ENCODE assay signal across 8 cellular contexts in genomic region chr16:589658-590159, GRCh38. TPM values are rescaled to one million over a fixed set of nuclear protein-coding genes. Genes with fewer than 3 reads are reported as not detected.
DNase-seq lines count a peak whose midpoint lies in the region; ATAC-seq and TF ChIP-seq lines count a peak whose summit lies in the region.

TSS of gene RAB40C (plus strand) at chr16:590066. CDS start at chr16:590292, 226 bp downstream.

- H3K4me1 Mint-ChIP-seq in activated T-cell treated with anti-CD3 and anti-CD28 coated beads, Interleukin-2, amount 50 U/mL, for 4 hours (ENCODE audit: low read depth), result peaks cover 28% of the 10 kb centered on the region

- H3K4me3 ChIP-seq in PC-9 (peak within 1 kb of the TSS; percentile 81), esophagus (ENCODE audit: low read depth in 1 of 2, low read length in 2 of 2) (peak within 1 kb of the TSS; percentile 74 to 94), muscle layer of colon (ENCODE audit: low read depth in 1 of 2, low read length in 2 of 2) (peak within 1 kb of the TSS; percentile 87 to 92)

- peaks cover 3% of the 10 kb centered on the region for H3K36me3 Mint-ChIP-seq in activated T-cell treated with anti-CD3 and anti-CD28 coated beads, Interleukin-2, amount 50 U/mL, for 4 hours (ENCODE audit: insufficient read depth)

- 0 to 1% methylated on average over 34 to 61 of the region's 61 CpGs for WGBS in esophagus, 2 donors

- peak within 1 kb of the TSS; percentile 88 for H3K4me3 Mint-ChIP-seq in activated T-cell treated with anti-CD3 and anti-CD28 coated beads, Interleukin-2, amount 50 U/mL, for 4 hours

- H3K4me2 ChIP-seq in PC-9, result peak within 1 kb of the TSS; percentile 99

- CTCF ChIA-PET in PC-9 (lab: Charles Lee), result no interaction called here

- H3K27ac ChIP-seq in PC-9 (peak within 1 kb of the TSS; percentile 78), esophagus (ENCODE audit: low read depth in 2 of 2, low read length in 1 of 2) (peak within 1 kb of the TSS; percentile 98 to 99), muscle layer of colon (ENCODE audit: low read depth, low read length) (peak within 1 kb of the TSS; percentile 84)

- peak; percentile 75 for ATAC-seq in GM21737 (IDR thresholded peaks at IDR 0.05; ENCODE audit: unreplicated experiment)
- peak; percentile 81 to 83 for ATAC-seq in activated T-cell treated with anti-CD3 and anti-CD28 coated beads, Interleukin-2, amount 50 U/mL, for 4 hours

- H3K9ac ChIP-seq in muscle layer of colon (ENCODE audit: low read length), result peak within 1 kb of the TSS; percentile 65

- no peaks in the 10 kb centered on the region for H3K9me2 ChIP-seq in PC-9 (ENCODE audit: insufficient read depth)

- peaks cover 54% of the 10 kb centered on the region for H3K79me2 ChIP-seq in PC-9 (ENCODE audit: low read depth)

- peaks cover 46% of the 10 kb centered on the region for H3K4me1 ChIP-seq in PC-9 (replicated peaks; ENCODE audit: insufficient read depth)
- peaks cover 5 to 44% of the 10 kb centered on the region in 2 donors for H3K4me1 ChIP-seq in esophagus (ENCODE audit: control insufficient read depth in 2 of 2, insufficient read depth in 2 of 2, low read length in 1 of 2)
- peaks cover 27% of the 10 kb centered on the region for H3K4me1 ChIP-seq in muscle layer of colon (ENCODE audit: insufficient read depth, low read length)

- intact Hi-C loops in PC-9 (cut with micrococcal nuclease; ENCODE audit: unreplicated experiment), result loop anchor here (2.0 kb wide), 1 partner anchor 55 kb away; no protein-coding TSS in a partner anchor

- DNase-seq in DMS79 (lab: John Stamatoyannopoulos, UW) (peak; percentile 92), KG1 (lab: John Stamatoyannopoulos, UW) (peak; percentile 97), PC-9 (peak; percentile 88 to 99)
- DNase-seq in activated T-cell treated with anti-CD3 and anti-CD28 coated beads, Interleukin-2, amount 50 U/mL, for 4 hours, result peak; percentile 99
- peak; percentile 97 for DNase-seq in stimulated activated CD8-positive, alpha-beta memory T cell treated with anti-CD3 and anti-CD28 coated beads, Interleukin-7, amount 100 ng/mL, for 1 hour (ENCODE audit: low read depth in 2 of 2)

- POLR2A ChIA-PET in PC-9 (lab: Charles Lee; ENCODE audit: unreplicated experiment), result interaction anchor here (0.5 to 0.7 kb wide), 2 partner anchors 32 to 94 kb away, joined by 4 to 6 read pairs; no protein-coding TSS in a partner anchor

- BruUV-seq in PC-9 (replicated peaks; lab: Mats Ljungman, UMichigan), result no TSS peak

- peak within 1 kb of the TSS; percentile 80 for H2AFZ ChIP-seq in PC-9

- H3K9me3 ChIP-seq in PC-9 (ENCODE audit: insufficient read depth, low read depth), result no peaks in the 10 kb centered on the region
- H3K9me3 ChIP-seq in esophagus (ENCODE audit: control insufficient read depth in 2 of 2, insufficient read depth in 1 of 2, low read depth in 1 of 2, low read length in 1 of 2), result no peaks in the 10 kb centered on the region
- no peaks in the 10 kb centered on the region for H3K9me3 ChIP-seq in muscle layer of colon (ENCODE audit: low read length)

- H3K27me3 Mint-ChIP-seq in activated T-cell treated with anti-CD3 and anti-CD28 coated beads, Interleukin-2, amount 50 U/mL, for 4 hours (ENCODE audit: low read depth), result no peaks in the 10 kb centered on the region

- H3F3A ChIP-seq in PC-9 (ENCODE audit: insufficient read depth, low read depth), result peaks cover 35% of the 10 kb centered on the region

- no peak; the same call in 1 of the 2 replicates for TF ChIP-seq CTCF in PC-9 (conservative IDR thresholded peaks at IDR 0.05)

- peaks cover 32% of the 10 kb centered on the region for H4K20me1 ChIP-seq in PC-9 (ENCODE audit: insufficient read depth)

- H3K36me3 ChIP-seq in PC-9 (ENCODE audit: low read depth) (no peaks in the 10 kb centered on the region), esophagus (ENCODE audit: control insufficient read depth in 2 of 2, insufficient read depth in 2 of 2, low read length in 1 of 2) (no peaks in the 10 kb centered on the region), muscle layer of colon (ENCODE audit: insufficient read depth, low read length) (no peaks in the 10 kb centered on the region)

- H3K9me3 Mint-ChIP-seq in activated T-cell treated with anti-CD3 and anti-CD28 coated beads, Interleukin-2, amount 50 U/mL, for 4 hours, result no peaks in the 10 kb centered on the region

- H3K27me3 ChIP-seq in PC-9 (ENCODE audit: insufficient read depth, low read depth) (no peaks in the 10 kb centered on the region), esophagus (ENCODE audit: control insufficient read depth in 1 of 2, insufficient read depth in 2 of 2, low read length in 2 of 2) (no peaks in the 10 kb centered on the region), muscle layer of colon (ENCODE audit: control insufficient read depth in 1 of 2, insufficient read depth in 2 of 2, low read length in 2 of 2) (peaks cover 0 to 4% of the 10 kb centered on the region in 2 donors)

RNA-seq across cellular contexts. Expression of gene RAB40C, which starts in this region (rescaled TPM):
- 43.6 and 47.1 TPM in 2 replicates for total RNA-seq in PC-9 (2021)
- total RNA-seq in activated T-cell treated with anti-CD3 and anti-CD28 coated beads, Interleukin-2, amount 50 U/mL, for 4 hours, result 10 to 100 TPM; 13.4 to 15.7 (median 14.6) TPM
- 10 to 100 TPM; 18.1 to 42.4 TPM for polyA plus RNA-seq in esophagus

Comparison
In these comparisons a context has a peak if more than half of its experiments do, and no peak if none do; other contexts are left out.
1. Peak in every context shown above with its lines: DNase-seq, ATAC-seq, H3K4me3 ChIP-seq and H3K27ac ChIP-seq.